In genomic region chr20:9516658-9516987, GRCh38 we compare ENCODE assay signal across 11 cellular contexts. TPM values are rescaled to one million over a fixed set of nuclear protein-coding genes. Genes with fewer than 3 reads are reported as not detected.
DNase-seq lines count a peak whose midpoint lies in the region; TF ChIP-seq lines count a peak whose summit lies in the region.
"Had no signal": no experiment of that assay in that cellular context is flagged by ENCODE, and none has a peak within 500 bp of the region (broad histone marks: within the 10 kb centered on the region; RNA-seq: fewer than 3 reads in every experiment).

No MANE protein-coding gene starts in this region.

- peaks cover 20% of the 10 kb centered on the region for H3K4me1 Mint-ChIP-seq in endodermal cell
- peaks cover 67% of the 10 kb centered on the region for H3K4me1 Mint-ChIP-seq in neural progenitor cell
- no peaks in the 10 kb centered on the region for H3K4me1 Mint-ChIP-seq in Caco-2 (ENCODE audit: low read depth, unreplicated experiment)
- H3K4me1 Mint-ChIP-seq in activated T-cell treated with anti-CD3 and anti-CD28 coated beads, Interleukin-2, amount 50 U/mL, for 24 hours (ENCODE audit: low read depth) = no peaks in the 10 kb centered on the region

- peak overlapping the region; percentile 92 for H3K4me2 ChIP-seq in neural progenitor cell
- H3K4me2 ChIP-seq: BLaER1 had no signal

- H3K9me3 ChIP-seq in HUES6 (ENCODE audit: control insufficient read depth, insufficient read depth, low read depth, low read length) (no peaks in the 10 kb centered on the region), endodermal cell (ENCODE audit: control insufficient read depth, low read length) (no peaks in the 10 kb centered on the region), neural progenitor cell (ENCODE audit: low read depth) (no peaks in the 10 kb centered on the region), Caco-2 (no peaks in the 10 kb centered on the region), uterus (no peaks in the 10 kb centered on the region)

- peaks cover 87% of the 10 kb centered on the region for H3K27me3 Mint-ChIP-seq in endodermal cell (ENCODE audit: insufficient read depth)
- peaks cover 54% of the 10 kb centered on the region for H3K27me3 Mint-ChIP-seq in neural progenitor cell (ENCODE audit: insufficient read depth, low read depth)
- peaks cover 17% of the 10 kb centered on the region for H3K27me3 Mint-ChIP-seq in Caco-2 (ENCODE audit: insufficient read depth, unreplicated experiment)
- peaks cover 73% of the 10 kb centered on the region for H3K27me3 Mint-ChIP-seq in activated T-cell treated with anti-CD3 and anti-CD28 coated beads, Interleukin-2, amount 50 U/mL, for 24 hours

- peaks cover 27% of the 10 kb centered on the region for H4K20me1 ChIP-seq in neural progenitor cell (ENCODE audit: low read depth)

- POLR2A ChIA-PET in Caco-2 (lab: Charles Lee) = no interaction called here

- peak overlapping the region; percentile 28 for H2AFZ ChIP-seq in neural progenitor cell (replicated peaks)

- no peaks in the 10 kb centered on the region for H3K79me2 ChIP-seq in neural progenitor cell (ENCODE audit: low read depth)

- H3F3A ChIP-seq in neural progenitor cell (ENCODE audit: low read depth) = peaks cover 53% of the 10 kb centered on the region

- H3K4me3 ChIP-seq in GM12865 (ENCODE audit: low read depth, low read length) (peak overlapping the region; percentile 38), HUES6 (ENCODE audit: low read depth, low read length) (peak overlapping the region; percentile 72), endodermal cell (ENCODE audit: low read length) (peak overlapping the region; percentile 79), neural progenitor cell (peak overlapping the region; percentile 48), Caco-2 (ENCODE audit: low read depth, low read length) (no peak overlapping the region), uterus (no peak overlapping the region)

- CTCF ChIA-PET in Caco-2 (lab: Charles Lee) = no interaction called here

- no peak overlapping the region for H3K27ac Mint-ChIP-seq in endodermal cell
- H3K27ac Mint-ChIP-seq in neural progenitor cell = no peak overlapping the region
- no peak overlapping the region for H3K27ac Mint-ChIP-seq in Caco-2 (ENCODE audit: unreplicated experiment)
- no peak overlapping the region for H3K27ac Mint-ChIP-seq in activated T-cell treated with anti-CD3 and anti-CD28 coated beads, Interleukin-2, amount 50 U/mL, for 24 hours
- H3K27ac Mint-ChIP-seq: naive thymus-derived CD4-positive, alpha-beta T cell had no signal

- no TSS peak for BruUV-seq in Caco-2 (replicated peaks; lab: Mats Ljungman, UMichigan)

- H3K36me3 ChIP-seq in HUES6 (ENCODE audit: control insufficient read depth, insufficient read depth, low read length) = no peaks in the 10 kb centered on the region
- H3K36me3 ChIP-seq in endodermal cell (ENCODE audit: control insufficient read depth, insufficient read depth, low read length) = no peaks in the 10 kb centered on the region
- no peaks in the 10 kb centered on the region for H3K36me3 ChIP-seq in neural progenitor cell
- no peaks in the 10 kb centered on the region for H3K36me3 ChIP-seq in Caco-2 (ENCODE audit: control insufficient read depth, insufficient read depth, low read length)
- no peaks in the 10 kb centered on the region for H3K36me3 ChIP-seq in uterus
- H3K36me3 ChIP-seq: BLaER1 had no signal

- WGBS in endodermal cell (ENCODE audit: insufficient coverage in 1 of 2, insufficient read length in 1 of 2), 2 experiments = 36 to 60% methylated on average over 10 to 13 of the region's 13 CpGs

- peak overlapping the region; percentile 60 for H3K4me3 Mint-ChIP-seq in endodermal cell
- H3K4me3 Mint-ChIP-seq in neural progenitor cell = peak overlapping the region; percentile 87
- no peak overlapping the region for H3K4me3 Mint-ChIP-seq in Caco-2 (ENCODE audit: unreplicated experiment)
- no peak overlapping the region for H3K4me3 Mint-ChIP-seq in activated T-cell treated with anti-CD3 and anti-CD28 coated beads, Interleukin-2, amount 50 U/mL, for 24 hours
- H3K4me3 Mint-ChIP-seq: naive thymus-derived CD4-positive, alpha-beta T cell had no signal

- TF ChIP-seq CTCF in GM12865 (IDR thresholded peaks at IDR 0.05; ENCODE audit: insufficient read depth, low read depth, low read length, missing control alignments) = no peak
- TF ChIP-seq CTCF in endodermal cell (conservative IDR thresholded peaks at IDR 0.05) = no peak
- no peak for TF ChIP-seq CTCF in neural progenitor cell (IDR thresholded peaks at IDR 0.05)
- TF ChIP-seq CTCF in Caco-2 (IDR thresholded peaks at IDR 0.05; ENCODE audit: insufficient read depth in 1 of 2, low read depth in 1 of 2, low read length in 1 of 2, severe bottlenecking in 1 of 2, unreplicated experiment in 1 of 2) = no peak
- TF ChIP-seq CTCF in uterus (IDR thresholded peaks at IDR 0.05) = no peak

- no peak for TF ChIP-seq POLR2A in uterus (IDR thresholded peaks at IDR 0.05)

- intact Hi-C loops in Caco-2 (cut with micrococcal nuclease; ENCODE audit: unreplicated experiment) = no loop called here
- intact Hi-C loops in uterus (cut with DNase I; ENCODE audit: low total_unique reads) = no loop called here

- peaks cover 62% of the 10 kb centered on the region for H3K4me1 ChIP-seq in HUES6 (ENCODE audit: control insufficient read depth, insufficient read depth, low read length)
- peaks cover 11% of the 10 kb centered on the region for H3K4me1 ChIP-seq in endodermal cell (ENCODE audit: control insufficient read depth, insufficient read depth, low read length)
- H3K4me1 ChIP-seq in neural progenitor cell = peaks cover 65% of the 10 kb centered on the region
- no peaks in the 10 kb centered on the region for H3K4me1 ChIP-seq in Caco-2
- H3K4me1 ChIP-seq in uterus = peaks cover 0 to 13% of the 10 kb centered on the region in 2 donors
- H3K4me1 ChIP-seq: BLaER1 had no signal

- H3K27me3 ChIP-seq in HUES6 (ENCODE audit: control insufficient read depth, insufficient read depth, low read length) (peaks cover 98% of the 10 kb centered on the region), endodermal cell (ENCODE audit: control insufficient read depth, insufficient read depth, low read length, poor library complexity, severe bottlenecking) (peaks cover 72% of the 10 kb centered on the region), neural progenitor cell (peaks cover 82% of the 10 kb centered on the region), Caco-2 (replicated peaks; ENCODE audit: control insufficient read depth, insufficient read depth, low read length) (no peaks in the 10 kb centered on the region), uterus (peaks cover 0 to 12% of the 10 kb centered on the region in 2 donors)

- H3K9ac ChIP-seq in HUES6 (ENCODE audit: low read length) = no peak overlapping the region
- H3K9ac ChIP-seq in endodermal cell (ENCODE audit: extremely low read depth, low read length, poor library complexity, severe bottlenecking) = no peak overlapping the region
- H3K9ac ChIP-seq in neural progenitor cell = no peak overlapping the region
- H3K9ac ChIP-seq: BLaER1 had no signal

- H3K36me3 Mint-ChIP-seq in endodermal cell (ENCODE audit: low read depth) = no peaks in the 10 kb centered on the region
- peaks cover 3% of the 10 kb centered on the region for H3K36me3 Mint-ChIP-seq in neural progenitor cell
- no peaks in the 10 kb centered on the region for H3K36me3 Mint-ChIP-seq in Caco-2 (ENCODE audit: insufficient read depth, unreplicated experiment)
- H3K36me3 Mint-ChIP-seq in activated T-cell treated with anti-CD3 and anti-CD28 coated beads, Interleukin-2, amount 50 U/mL, for 24 hours (ENCODE audit: low read depth) = no peaks in the 10 kb centered on the region
- H3K36me3 Mint-ChIP-seq: naive thymus-derived CD4-positive, alpha-beta T cell had no signal

- peak; percentile 60 for DNase-seq in GM12865 (ENCODE audit: low read depth)
- DNase-seq in endodermal cell = no peak
- DNase-seq in neural progenitor cell (ENCODE audit: low spot score) = peak; percentile 21
- no peak for DNase-seq in NCI-H226
- DNase-seq in Caco-2 = no peak
- no peak for DNase-seq in activated T-cell treated with anti-CD3 and anti-CD28 coated beads, Interleukin-2, amount 50 U/mL, for 24 hours
- no peak for DNase-seq in uterus
- DNase-seq: naive thymus-derived CD4-positive, alpha-beta T cell; NCI-H1105 treated with DMSO at 0.1 percent for 48 hours had no signal

- H3K9me3 Mint-ChIP-seq in endodermal cell (no peaks in the 10 kb centered on the region), neural progenitor cell (peaks cover 10% of the 10 kb centered on the region), Caco-2 (ENCODE audit: unreplicated experiment) (no peaks in the 10 kb centered on the region)
- no peaks in the 10 kb centered on the region for H3K9me3 Mint-ChIP-seq in activated T-cell treated with anti-CD3 and anti-CD28 coated beads, Interleukin-2, amount 50 U/mL, for 24 hours

- H3K27ac ChIP-seq in HUES6 (ENCODE audit: low read depth, low read length) (no peak overlapping the region), endodermal cell (ENCODE audit: low read depth, low read length) (no peak overlapping the region), neural progenitor cell (no peak overlapping the region), uterus (no peak overlapping the region)
- H3K27ac ChIP-seq: BLaER1 had no signal

RNA-seq across cellular contexts. Expression of gene LAMP5, which starts 2.2 kb away (rescaled TPM):
- total RNA-seq in endodermal cell (under 1 TPM in 1 of 2 donors, not detected in 1; 0.35 TPM), neural progenitor cell (ENCODE audit: low replicate concordance) (2.6 and 3.2 TPM in 2 replicates), Caco-2 (2022) (not detected in 2 replicates), uterus (1 to 10 TPM in 1 of 4 donors, under 1 TPM in 1, not detected in 2; 0.43 to 6.8 TPM)
- 6.0 TPM for polyA plus RNA-seq in endodermal cell (2013, experiment 1 of 2)
- 6.6 TPM for polyA plus RNA-seq in endodermal cell (2013, experiment 2 of 2)
- polyA plus RNA-seq: naive thymus-derived CD4-positive, alpha-beta T cell had no signal

Comparison
In these comparisons a context has a peak if more than half of its experiments do, and no peak if none do; other contexts are left out.
1. DNase-seq: peak in GM12865 (single experiment) and neural progenitor cell (single experiment); none in endodermal cell (single experiment), NCI-H226 (single experiment), Caco-2 (0 of 2), activated T-cell treated with anti-CD3 and anti-CD28 coated beads, Interleukin-2, amount 50 U/mL, for 24 hours (single experiment) and uterus (0 of 2).
2. H3K4me3 ChIP-seq: peak in GM12865 (single experiment), HUES6 (single experiment), endodermal cell (single experiment) and neural progenitor cell (single experiment); none in Caco-2 (single experiment) and uterus (0 of 2).
3. H3K4me3 Mint-ChIP-seq: peak in endodermal cell (single experiment) and neural progenitor cell (single experiment); none in Caco-2 (single experiment) and activated T-cell treated with anti-CD3 and anti-CD28 coated beads, Interleukin-2, amount 50 U/mL, for 24 hours (single experiment).